ENCODE assay signal across 16 cellular contexts in genomic region chr16:57549730-57550129, GRCh38. TPM values are rescaled to one million over a fixed set of nuclear protein-coding genes. Genes with fewer than 3 reads are reported as not detected.
"Had no signal": no experiment of that assay in that cellular context is flagged by ENCODE, and none has a peak within 500 bp of the region (broad histone marks: within the 10 kb centered on the region; RNA-seq: fewer than 3 reads in every experiment).

No MANE protein-coding gene starts in this region.

- H3K4me1 Mint-ChIP-seq: brain, neural crest cell had no signal

- H3K27ac Mint-ChIP-seq: activated naive CD4-positive, alpha-beta T cell treated with anti-CD3 and anti-CD28 coated beads, Interleukin-2, amount 10 ng/mL, durations not matched to agents 7 days and 5 days; activated naive CD8-positive, alpha-beta T cell treated with anti-CD3 and anti-CD28 coated beads, Interleukin-2, amount 50 U/mL, for 24 hours; brain; progenitor cell of endocrine pancreas had no signal

- H3K36me3 ChIP-seq: colonic mucosa, left lung, right atrium auricular region, thyroid gland had no signal

- H3K27ac ChIP-seq: colonic mucosa, left lung, right atrium auricular region, thyroid gland had no signal

- ATAC-seq: activated naive CD8-positive, alpha-beta T cell treated with anti-CD3 and anti-CD28 coated beads, Interleukin-2, amount 50 U/mL, for 24 hours; left lung had no signal

- H3K27me3 ChIP-seq: colonic mucosa, right atrium auricular region, thyroid gland had no signal

- H3K4me3 ChIP-seq: colonic mucosa, left lung, right atrium auricular region, thyroid gland had no signal

- H3K4me1 ChIP-seq: colonic mucosa, right atrium auricular region, thyroid gland had no signal

- H3K36me3 Mint-ChIP-seq: brain had no signal

- H3K9me3 Mint-ChIP-seq: activated naive CD4-positive, alpha-beta T cell treated with anti-CD3 and anti-CD28 coated beads, Interleukin-2, amount 10 ng/mL, durations not matched to agents 7 days and 5 days; activated naive CD8-positive, alpha-beta T cell treated with anti-CD3 and anti-CD28 coated beads, Interleukin-2, amount 50 U/mL, for 24 hours; neural crest cell had no signal

- H3K4me3 Mint-ChIP-seq: activated naive CD4-positive, alpha-beta T cell treated with anti-CD3 and anti-CD28 coated beads, Interleukin-2, amount 10 ng/mL, durations not matched to agents 7 days and 5 days; activated naive CD8-positive, alpha-beta T cell treated with anti-CD3 and anti-CD28 coated beads, Interleukin-2, amount 50 U/mL, for 24 hours; brain; neural crest cell had no signal

- H3K27me3 Mint-ChIP-seq: activated naive CD4-positive, alpha-beta T cell treated with anti-CD3 and anti-CD28 coated beads, Interleukin-2, amount 10 ng/mL, durations not matched to agents 7 days and 5 days; activated naive CD8-positive, alpha-beta T cell treated with anti-CD3 and anti-CD28 coated beads, Interleukin-2, amount 50 U/mL, for 24 hours; progenitor cell of endocrine pancreas had no signal

- H3K9me3 ChIP-seq: colonic mucosa, left lung, right atrium auricular region, thyroid gland had no signal

- DNase-seq: activated CD4-positive, CD25-positive, alpha-beta regulatory T cell; activated naive CD4-positive, alpha-beta T cell treated with anti-CD3 and anti-CD28 coated beads, Interleukin-2, amount 10 ng/mL, durations not matched to agents 7 days and 5 days; activated naive CD8-positive, alpha-beta T cell treated with anti-CD3 and anti-CD28 coated beads, Interleukin-2, amount 50 U/mL, for 24 hours; anterior cingulate cortex; central memory CD4-positive, alpha-beta T cell; colonic mucosa; left lung; midbrain; thyroid gland had no signal

RNA-seq across cellular contexts. Expression of gene ADGRG5, which starts 7.3 kb away (rescaled TPM):
- total RNA-seq: lung microvascular endothelial cell, osteoblast, skeletal muscle tissue had no signal
